1 cellular context compared by ENCODE assay signal in genomic region chr1:154326546-154327465, GRCh38.
TF ChIP-seq lines count a peak whose summit lies in the region.

No MANE protein-coding gene starts in this region.

TF ChIP-seq in GM23338, 12 proteins besides CTCF, POLR2A, EP300 and RAD21 (continued from another document):
- TF ChIP-seq CREB1 (CRISPR knock-in tag; IDR thresholded peaks at IDR 0.05; ENCODE audit: low read depth) (no peak), EZH2phosphoT487 (IDR thresholded peaks at IDR 0.05; ENCODE audit: unreplicated experiment) (no peak), JUNB (IDR thresholded peaks at IDR 0.05; ENCODE audit: unreplicated experiment) (no peak), STAT1 (IDR thresholded peaks at IDR 0.05; ENCODE audit: unreplicated experiment) (no peak), ZNF331 (CRISPR knock-in tag; IDR thresholded peaks at IDR 0.05; ENCODE audit: low read depth) (no peak)
